30 cellular contexts compared by ENCODE assay signal in genomic region chr3:103926936-103927335, GRCh38.
"Had no signal": no experiment of that assay in that cellular context is flagged by ENCODE, and none has a peak within 500 bp of the region (broad histone marks: within the 10 kb centered on the region; RNA-seq: fewer than 3 reads in every experiment).

No MANE protein-coding gene starts in this region.

- H3K27ac ChIP-seq: ascending aorta, cardiac muscle cell, Peyer's patch, SJSA1 had no signal

- H3K4me1 Mint-ChIP-seq: activated CD4-positive, alpha-beta T cell treated with anti-CD3 and anti-CD28 coated beads, Interleukin-2, amount 10 ng/mL, durations not matched to agents 24 days and 14 days; activated naive CD4-positive, alpha-beta T cell treated with anti-CD3 and anti-CD28 coated beads, Interleukin-2, amount 50 U/mL, for 24 hours; activated naive CD8-positive, alpha-beta T cell treated with anti-CD3 and anti-CD28 coated beads, Interleukin-2, amount 10 ng/mL, durations not matched to agents 7 days and 5 days; central memory CD8-positive, alpha-beta T cell had no signal

- ATAC-seq: activated CD8-positive, alpha-beta T cell treated with anti-CD3 and anti-CD28 coated beads, Interleukin-2, amount 10 ng/mL, durations not matched to agents 7 days and 5 days; PC-3 had no signal

- H3K4me3 ChIP-seq: ascending aorta, cardiac muscle cell, Peyer's patch, SJSA1 had no signal

- FAIRE-seq: TTC549 had no signal

- H3K36me3 ChIP-seq: ascending aorta, cardiac muscle cell, Peyer's patch, SJSA1 had no signal

- H3K27me3 ChIP-seq: ascending aorta, cardiac muscle cell, Peyer's patch, SJSA1 had no signal

- H3K4me3 Mint-ChIP-seq: activated CD4-positive, alpha-beta T cell treated with anti-CD3 and anti-CD28 coated beads, Interleukin-2, amount 10 ng/mL, durations not matched to agents 24 days and 14 days; activated CD8-positive, alpha-beta T cell treated with anti-CD3 and anti-CD28 coated beads, Interleukin-2, amount 10 ng/mL, durations not matched to agents 7 days and 5 days; activated naive CD4-positive, alpha-beta T cell treated with anti-CD3 and anti-CD28 coated beads, Interleukin-2, amount 50 U/mL, for 24 hours; activated naive CD8-positive, alpha-beta T cell treated with anti-CD3 and anti-CD28 coated beads, Interleukin-2, amount 10 ng/mL, durations not matched to agents 7 days and 5 days; activated T-cell treated with anti-CD3 and anti-CD28 coated beads, Interleukin-2, amount 50 U/mL, for 24 hours; central memory CD8-positive, alpha-beta T cell; T-helper 1 cell treated with Interleukin-12 subunit alpha and Interleukin-12 subunit beta and Interleukin-4 antibody, amounts not matched to agents 30 μg/mL and 1 μg/mL, for 36 hours; T-helper 2 cell treated with Interferon-gamma antibody and Interleukin-4, amounts not matched to agents 5 μg/mL and 100 μg/mL, for 36 hours had no signal

- H3K36me3 Mint-ChIP-seq: activated naive CD4-positive, alpha-beta T cell treated with anti-CD3 and anti-CD28 coated beads, Interleukin-2, amount 50 U/mL, for 24 hours; activated naive CD8-positive, alpha-beta T cell treated with anti-CD3 and anti-CD28 coated beads, Interleukin-2, amount 10 ng/mL, durations not matched to agents 7 days and 5 days had no signal

- H3K27ac Mint-ChIP-seq: activated CD4-positive, alpha-beta T cell treated with anti-CD3 and anti-CD28 coated beads, Interleukin-2, amount 10 ng/mL, durations not matched to agents 24 days and 14 days; activated CD8-positive, alpha-beta T cell treated with anti-CD3 and anti-CD28 coated beads, Interleukin-2, amount 10 ng/mL, durations not matched to agents 7 days and 5 days; activated naive CD4-positive, alpha-beta T cell treated with anti-CD3 and anti-CD28 coated beads, Interleukin-2, amount 50 U/mL, for 24 hours; activated naive CD8-positive, alpha-beta T cell treated with anti-CD3 and anti-CD28 coated beads, Interleukin-2, amount 10 ng/mL, durations not matched to agents 7 days and 5 days; activated T-cell treated with anti-CD3 and anti-CD28 coated beads, Interleukin-2, amount 50 U/mL, for 24 hours; activated T-helper 2 cell treated with anti-CD3 and anti-CD28 coated beads, Interferon-gamma antibody, Interleukin-2, Interleukin-4, amounts not matched to agents 10 μg/mL and 5 μg/mL and 100 μg/mL, durations not matched to agents 14 hours and 24 hours and 36 hours; T-helper 1 cell treated with Interleukin-12 subunit alpha and Interleukin-12 subunit beta and Interleukin-4 antibody, amounts not matched to agents 30 μg/mL and 1 μg/mL, for 36 hours; T-helper 2 cell treated with Interferon-gamma antibody and Interleukin-4, amounts not matched to agents 5 μg/mL and 100 μg/mL, for 36 hours had no signal

- H3K9ac ChIP-seq: SK-N-SH had no signal

- H3K9me3 ChIP-seq: ascending aorta, Peyer's patch, SJSA1, SK-N-SH had no signal

- DNase-seq: activated CD4-positive, alpha-beta T cell treated with anti-CD3 and anti-CD28 coated beads, Interleukin-2, amount 10 ng/mL, durations not matched to agents 24 days and 14 days; activated CD4-positive, alpha-beta T cell treated with anti-CD3 and anti-CD28 coated beads, Interleukin-2, amount 50 U/mL, for 4 hours; activated CD8-positive, alpha-beta T cell treated with anti-CD3 and anti-CD28 coated beads, Interleukin-2, amount 10 ng/mL, durations not matched to agents 7 days and 5 days; activated gamma-delta T cell; activated naive CD4-positive, alpha-beta T cell treated with Interleukin-2 at 50 U/mL for 16 hours; activated naive CD8-positive, alpha-beta T cell treated with anti-CD3 and anti-CD28 coated beads, Interleukin-2, amount 10 ng/mL, durations not matched to agents 7 days and 5 days; activated T-cell treated with anti-CD3 and anti-CD28 coated beads, Interleukin-2, amount 50 U/mL, for 24 hours; amygdala; NCI-H1105; NCI-H1417 treated with DMSO at 0.1 percent for 48 hours; NCI-H187 treated with DMSO at 0.1 percent for 48 hours; NCI-H2081; NCI-H2171 treated with DMSO at 0.1 percent for 48 hours; NCI-H226; NCI-H524 treated with DMSO at 0.1 percent for 48 hours; NK-92 treated with Interleukin-12 subunit alpha and Interleukin-12 subunit beta, amount 100 ng/mL, for 24 hours; PC-3; Peyer's patch; RPMI8226; SHP77 treated with DMSO at 0.1 percent for 48 hours; SK-N-SH had no signal

- H3K4me1 ChIP-seq: ascending aorta, Peyer's patch, SJSA1 had no signal

- H3K4me2 ChIP-seq: SK-N-SH had no signal

- H3K9me3 Mint-ChIP-seq: activated CD4-positive, alpha-beta T cell treated with anti-CD3 and anti-CD28 coated beads, Interleukin-2, amount 10 ng/mL, durations not matched to agents 24 days and 14 days; activated naive CD4-positive, alpha-beta T cell treated with anti-CD3 and anti-CD28 coated beads, Interleukin-2, amount 50 U/mL, for 24 hours had no signal

- H3K27me3 Mint-ChIP-seq: activated CD4-positive, alpha-beta T cell treated with anti-CD3 and anti-CD28 coated beads, Interleukin-2, amount 10 ng/mL, durations not matched to agents 24 days and 14 days; activated naive CD4-positive, alpha-beta T cell treated with anti-CD3 and anti-CD28 coated beads, Interleukin-2, amount 50 U/mL, for 24 hours; activated naive CD8-positive, alpha-beta T cell treated with anti-CD3 and anti-CD28 coated beads, Interleukin-2, amount 10 ng/mL, durations not matched to agents 7 days and 5 days; activated T-cell treated with anti-CD3 and anti-CD28 coated beads, Interleukin-2, amount 50 U/mL, for 24 hours; central memory CD8-positive, alpha-beta T cell had no signal
